9 cellular contexts compared by ENCODE assay signal in genomic region chr17:48577330-48577945, GRCh38. TPM values are rescaled to one million over a fixed set of nuclear protein-coding genes. Genes with fewer than 3 reads are reported as not detected.
A peak's percentile ranks its signal among the peaks of the same experiment; 100 is the strongest.
DNase-seq lines count a peak whose midpoint lies in the region.
"Had no signal": no experiment of that assay in that cellular context is flagged by ENCODE, and none has a peak within 500 bp of the region (broad histone marks: within the 10 kb centered on the region; RNA-seq: fewer than 3 reads in every experiment).

No MANE protein-coding gene starts in this region.

- H3K4me3 Mint-ChIP-seq in CD4-positive, alpha-beta memory T cell: peak overlapping the region; percentile 82 to 91 (median 84)

- H3K4me3 ChIP-seq in CD4-positive, alpha-beta memory T cell (ENCODE audit: low read length in 2 of 2): peak overlapping the region; percentile 34 to 64
- H3K4me3 ChIP-seq in muscle layer of duodenum (ENCODE audit: low read depth in 1 of 2, low read length in 2 of 2): peak overlapping the region; percentile 58 to 72

- in situ Hi-C loops in G401 (cut with HindIII; ENCODE audit: low sequenced_read_pairs): no loop called here

- DNase-seq in CD4-positive, alpha-beta memory T cell: no peak
- peak; percentile 81 for DNase-seq in HuH-7 (ENCODE audit: low spot score)
- peak; percentile 27 for DNase-seq in astrocyte of the hippocampus (ENCODE audit: low read depth, low spot score)
- no peak for DNase-seq in amygdala (lab: John Stamatoyannopoulos, UW)
- no peak for DNase-seq in foreskin melanocyte
- no peak for DNase-seq in G401 (ENCODE audit: low spot score)
- DNase-seq in globus pallidus (ENCODE audit: low spot score): no peak

- H3K4me1 Mint-ChIP-seq in CD4-positive, alpha-beta memory T cell: peaks cover 16 to 60% (median 37%) of the 10 kb centered on the region in 4 donors

- H3K9me3 Mint-ChIP-seq in CD4-positive, alpha-beta memory T cell: no peaks in the 10 kb centered on the region

- peaks cover 48% of the 10 kb centered on the region for H3K4me1 ChIP-seq in CD4-positive, alpha-beta memory T cell (ENCODE audit: insufficient read depth, low read length)
- H3K4me1 ChIP-seq in muscle layer of duodenum (ENCODE audit: control insufficient read depth in 1 of 2, insufficient read depth in 2 of 2, low read length in 2 of 2): peaks cover 5 to 27% of the 10 kb centered on the region in 2 donors

- intact Hi-C loops in CD4-positive, alpha-beta memory T cell (cut with micrococcal nuclease): no loop called here

- POLR2A ChIA-PET in CD4-positive, alpha-beta memory T cell (lab: Charles Lee; ENCODE audit: partially characterized antibody): interaction anchor here (0.6 to 2.5 kb wide), 6 partner anchors 9 to 86 kb away, joined by 3 to 8 read pairs (median 6); no protein-coding TSS in a partner anchor

- H3K36me3 ChIP-seq in CD4-positive, alpha-beta memory T cell (ENCODE audit: insufficient read depth, low read length): no peaks in the 10 kb centered on the region
- no peaks in the 10 kb centered on the region for H3K36me3 ChIP-seq in muscle layer of duodenum (ENCODE audit: control insufficient read depth in 1 of 2, insufficient read depth in 2 of 2, low read length in 2 of 2)

- H3K27ac ChIP-seq in CD4-positive, alpha-beta memory T cell (ENCODE audit: low read depth, low read length): no peak overlapping the region
- H3K27ac ChIP-seq in muscle layer of duodenum (ENCODE audit: low read length): peak overlapping the region; percentile 83

- CTCF ChIA-PET in CD4-positive, alpha-beta memory T cell (lab: Charles Lee; ENCODE audit: partially characterized antibody): interaction anchor here (0.6 kb wide), 2 partner anchors 66 to 241 kb away, joined by 3 read pairs; no protein-coding TSS in a partner anchor

- peaks cover 23 to 33% of the 10 kb centered on the region in 2 donors for H3K27me3 Mint-ChIP-seq in CD4-positive, alpha-beta memory T cell

- H3K27ac Mint-ChIP-seq in CD4-positive, alpha-beta memory T cell: peak overlapping the region; percentile 37 to 77 (median 66)

- H3K27me3 ChIP-seq in CD4-positive, alpha-beta memory T cell (ENCODE audit: insufficient read depth, low read length): peaks cover 12% of the 10 kb centered on the region
- H3K27me3 ChIP-seq in muscle layer of duodenum (ENCODE audit: low read depth, low read length): peaks cover 12% of the 10 kb centered on the region

- H3K9me3 ChIP-seq in CD4-positive, alpha-beta memory T cell (ENCODE audit: control insufficient read depth in 1 of 2, low read length in 2 of 2): no peaks in the 10 kb centered on the region
- H3K9me3 ChIP-seq in muscle layer of duodenum (ENCODE audit: control insufficient read depth in 1 of 2, low read length in 2 of 2): no peaks in the 10 kb centered on the region

- H3K36me3 Mint-ChIP-seq in CD4-positive, alpha-beta memory T cell: peaks cover 3 to 12% of the 10 kb centered on the region in 2 donors

RNA-seq across cellular contexts. Expression of gene HOXB4, which starts 0.7 kb away (rescaled TPM):
- 1 to 10 TPM; 3.1 to 4.5 TPM for total RNA-seq in CD4-positive, alpha-beta memory T cell
- under 1 TPM; 0.11 to 0.13 TPM for polyA plus RNA-seq in CD4-positive, alpha-beta memory T cell
- 0.78 and 2.2 TPM in 2 replicates for total RNA-seq in G401 (2014; rRNA removed; shearing (Covaris generic))
- total RNA-seq: bronchial epithelial cell had no signal

RNA-seq across cellular contexts. Expression of gene HOXB3, which starts 12.6 kb away (rescaled TPM):
- total RNA-seq in CD4-positive, alpha-beta memory T cell: 10 to 100 TPM; 11.2 to 14.5 TPM
- under 1 TPM in 1 of 2 donors, not detected in 1; 0.10 TPM for polyA plus RNA-seq in CD4-positive, alpha-beta memory T cell
- total RNA-seq in G401 (2014; rRNA removed; shearing (Covaris generic)): 0.74 and 12.0 TPM in 2 replicates
- total RNA-seq: bronchial epithelial cell had no signal

RNA-seq across cellular contexts. Expression of gene HOXB5, which starts 16.1 kb away (rescaled TPM):
- not detected for total RNA-seq in CD4-positive, alpha-beta memory T cell
- not detected for polyA plus RNA-seq in CD4-positive, alpha-beta memory T cell
- total RNA-seq in G401 (2014; rRNA removed; shearing (Covaris generic)): 1.7 TPM in 1 of 2 replicates, not detected in the other
- total RNA-seq: bronchial epithelial cell had no signal

RNA-seq across cellular contexts. Expression of gene HOXB6, which starts 27.3 kb away (rescaled TPM):
- total RNA-seq in CD4-positive, alpha-beta memory T cell: under 1 TPM in 1 of 2 experiments, not detected in 1; 0.38 TPM
- polyA plus RNA-seq in CD4-positive, alpha-beta memory T cell: not detected
- total RNA-seq in G401 (2014; rRNA removed; shearing (Covaris generic)): 0.92 and 2.0 TPM in 2 replicates
- total RNA-seq: bronchial epithelial cell had no signal

RNA-seq across cellular contexts. Expression of gene HOXB2, which starts 32.5 kb away (rescaled TPM):
- total RNA-seq in CD4-positive, alpha-beta memory T cell: 10 to 100 TPM; 34.4 to 39.2 TPM
- 10 to 100 TPM; 12.7 to 36.5 TPM for polyA plus RNA-seq in CD4-positive, alpha-beta memory T cell
- 8.9 and 19.7 TPM in 2 replicates for total RNA-seq in G401 (2014; rRNA removed; shearing (Covaris generic))
- total RNA-seq: bronchial epithelial cell had no signal

Comparison
In these comparisons a context has a peak if more than half of its experiments do, and no peak if none do; other contexts are left out.
1. DNase-seq: peak in HuH-7 (single experiment) and astrocyte of the hippocampus (single experiment); none in CD4-positive, alpha-beta memory T cell (0 of 5), amygdala (0 of 56), foreskin melanocyte (single experiment), G401 (single experiment) and globus pallidus (single experiment).